ENCODE assay signal across 26 cellular contexts in the genomic region with DNA sequence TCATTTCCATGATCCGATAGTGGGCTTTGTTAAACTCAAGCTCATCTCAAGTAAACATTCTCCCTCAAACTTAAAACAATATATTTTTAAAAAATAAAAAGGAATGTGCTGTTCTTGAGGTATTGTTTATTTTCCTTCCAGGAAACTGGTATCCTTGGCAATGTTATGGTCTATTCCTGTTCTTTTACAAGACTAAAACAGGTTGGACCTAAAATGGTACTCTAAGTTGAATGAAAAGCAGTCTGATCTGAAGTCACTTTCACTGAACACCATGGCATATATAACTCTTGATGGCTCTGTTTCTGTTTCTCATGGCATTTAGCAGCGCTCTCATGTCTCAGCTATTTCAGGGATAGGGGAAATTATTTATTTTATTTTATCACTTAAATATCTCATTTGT.
"Had no signal": no experiment of that assay in that cellular context is flagged by ENCODE, and none has a peak within 500 bp of the region (broad histone marks: within the 10 kb centered on the region; RNA-seq: fewer than 3 reads in every experiment).

No MANE protein-coding gene starts in this region.

- H3K9me3 Mint-ChIP-seq: activated B cell treated with CpG ODN at 0.5 μM for 24 hours; activated CD4-positive, alpha-beta T cell treated with anti-CD3 and anti-CD28 coated beads, Interleukin-2, amount 10 ng/mL, durations not matched to agents 24 days and 14 days; activated naive CD4-positive, alpha-beta T cell treated with anti-CD3 and anti-CD28 coated beads, Interleukin-2, amount 10 ng/mL, durations not matched to agents 7 days and 5 days; activated naive CD8-positive, alpha-beta T cell treated with anti-CD3 and anti-CD28 coated beads, Interleukin-2, amount 10 ng/mL, durations not matched to agents 7 days and 5 days; activated T-cell treated with anti-CD3 and anti-CD28 coated beads, Interleukin-2, amount 50 U/mL, for 72 hours; activated T-helper 2 cell treated with anti-CD3 and anti-CD28 coated beads, Interferon-gamma antibody, Interleukin-2, Interleukin-4, amounts not matched to agents 10 μg/mL and 5 μg/mL and 100 μg/mL, durations not matched to agents 14 hours and 24 hours and 36 hours had no signal

- H3K4me1 Mint-ChIP-seq: activated CD4-positive, alpha-beta T cell treated with anti-CD3 and anti-CD28 coated beads, Interleukin-2, amount 10 ng/mL, durations not matched to agents 24 days and 14 days; activated naive CD4-positive, alpha-beta T cell treated with anti-CD3 and anti-CD28 coated beads, Interleukin-2, amount 10 ng/mL, durations not matched to agents 7 days and 5 days; activated naive CD8-positive, alpha-beta T cell treated with anti-CD3 and anti-CD28 coated beads, Interleukin-2, amount 10 ng/mL, durations not matched to agents 7 days and 5 days had no signal

- H3K9me3 ChIP-seq: adrenal gland, SJSA1 had no signal

- H3K4me3 Mint-ChIP-seq: activated B cell treated with CpG ODN at 0.5 μM for 24 hours; activated CD4-positive, alpha-beta T cell treated with anti-CD3 and anti-CD28 coated beads, Interleukin-2, amount 10 ng/mL, durations not matched to agents 24 days and 14 days; activated naive CD4-positive, alpha-beta T cell treated with anti-CD3 and anti-CD28 coated beads, Interleukin-2, amount 10 ng/mL, durations not matched to agents 7 days and 5 days; activated naive CD8-positive, alpha-beta T cell treated with anti-CD3 and anti-CD28 coated beads, Interleukin-2, amount 10 ng/mL, durations not matched to agents 7 days and 5 days; activated T-cell treated with anti-CD3 and anti-CD28 coated beads, Interleukin-2, amount 50 U/mL, for 72 hours; T-helper 17 cell had no signal

- DNase-seq: activated B cell treated with CpG ODN at 0.5 μM for 24 hours; activated CD4-positive, alpha-beta T cell treated with anti-CD3 and anti-CD28 coated beads for 1 hour; activated CD4-positive, alpha-beta T cell treated with anti-CD3 and anti-CD28 coated beads, Interleukin-2, amount 10 ng/mL, durations not matched to agents 24 days and 14 days; activated CD4-positive, alpha-beta T cell treated with anti-CD3 and anti-CD28 coated beads, Interleukin-2, amount 50 U/mL, for 48 hours; activated gamma-delta T cell treated with Interleukin-2 at 50 U/mL for 16 hours; activated naive CD4-positive, alpha-beta T cell treated with anti-CD3 and anti-CD28 coated beads, Interleukin-2, amount 10 ng/mL, durations not matched to agents 7 days and 5 days; activated naive CD8-positive, alpha-beta T cell treated with anti-CD3 and anti-CD28 coated beads, Interleukin-2, amount 10 ng/mL, durations not matched to agents 7 days and 5 days; activated T-cell treated with anti-CD3 and anti-CD28 coated beads, Interleukin-2, amount 50 U/mL, for 72 hours; adrenal gland; anterior cingulate cortex; MM.1S; NCI-H1105 treated with DMSO at 0.1 percent for 48 hours; NCI-H1436 treated with DMSO at 0.1 percent for 48 hours; NCI-H187; NCI-H2081; NCI-H510A treated with DMSO at 0.1 percent for 48 hours; NCI-H69; NK-92 treated with Interleukin-12 subunit alpha and Interleukin-12 subunit beta, amount 100 ng/mL, for 24 hours; OCI-M1; RPMI8226; T-helper 17 cell; T-helper 9 cell had no signal

- H3K36me3 ChIP-seq: adrenal gland had no signal

- H3K4me3 ChIP-seq: adrenal gland, SJSA1 had no signal

- H3K27ac ChIP-seq: adrenal gland, SJSA1 had no signal

- H3K27me3 ChIP-seq: adrenal gland, SJSA1 had no signal

- ATAC-seq: activated T-cell treated with anti-CD3 and anti-CD28 coated beads, Interleukin-2, amount 50 U/mL, for 72 hours; Panc1; Right ventricle myocardium inferior; T-helper 17 cell had no signal

- H3K27me3 Mint-ChIP-seq: activated B cell treated with CpG ODN at 0.5 μM for 24 hours; activated CD4-positive, alpha-beta T cell treated with anti-CD3 and anti-CD28 coated beads, Interleukin-2, amount 10 ng/mL, durations not matched to agents 24 days and 14 days; activated naive CD4-positive, alpha-beta T cell treated with anti-CD3 and anti-CD28 coated beads, Interleukin-2, amount 10 ng/mL, durations not matched to agents 7 days and 5 days; activated naive CD8-positive, alpha-beta T cell treated with anti-CD3 and anti-CD28 coated beads, Interleukin-2, amount 10 ng/mL, durations not matched to agents 7 days and 5 days; T-helper 17 cell had no signal

- H3K27ac Mint-ChIP-seq: activated B cell treated with CpG ODN at 0.5 μM for 24 hours; activated CD4-positive, alpha-beta T cell treated with anti-CD3 and anti-CD28 coated beads, Interleukin-2, amount 10 ng/mL, durations not matched to agents 24 days and 14 days; activated naive CD4-positive, alpha-beta T cell treated with anti-CD3 and anti-CD28 coated beads, Interleukin-2, amount 10 ng/mL, durations not matched to agents 7 days and 5 days; activated naive CD8-positive, alpha-beta T cell treated with anti-CD3 and anti-CD28 coated beads, Interleukin-2, amount 10 ng/mL, durations not matched to agents 7 days and 5 days; activated T-helper 2 cell treated with anti-CD3 and anti-CD28 coated beads, Interferon-gamma antibody, Interleukin-2, Interleukin-4, amounts not matched to agents 10 μg/mL and 5 μg/mL and 100 μg/mL, durations not matched to agents 14 hours and 24 hours and 36 hours had no signal
